18 cellular contexts compared by ENCODE assay signal in the genomic region with DNA sequence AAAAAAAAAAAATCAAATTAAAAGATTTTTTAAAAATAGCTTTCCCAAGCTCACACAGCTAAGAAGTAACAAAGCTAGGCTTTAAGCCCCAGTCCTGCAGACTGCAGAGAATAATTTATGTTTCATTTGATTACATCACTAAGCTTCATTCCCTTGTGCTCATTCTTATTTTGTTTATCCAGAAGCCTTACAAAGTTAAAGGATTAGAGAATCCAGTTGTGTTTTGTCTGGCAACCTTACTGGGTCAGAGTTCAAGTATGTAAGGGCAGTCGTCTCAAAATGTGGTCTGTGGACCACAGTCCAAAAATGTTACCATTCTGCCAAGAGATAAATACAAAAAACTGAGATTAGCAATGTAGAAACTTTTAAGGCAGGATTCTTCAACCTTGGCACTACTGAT. TPM values are rescaled to one million over a fixed set of nuclear protein-coding genes. Genes with fewer than 3 reads are reported as not detected.
A peak's percentile ranks its signal among the peaks of the same experiment; 100 is the strongest.
DNase-seq lines count a peak whose midpoint lies in the region; ATAC-seq, FAIRE-seq and TF ChIP-seq lines count a peak whose summit lies in the region.
"Had no signal": no experiment of that assay in that cellular context is flagged by ENCODE, and none has a peak within 500 bp of the region (broad histone marks: within the 10 kb centered on the region; RNA-seq: fewer than 3 reads in every experiment).

No MANE protein-coding gene starts in this region.

- H3K4me3 ChIP-seq in A549, result no peak overlapping the region
- H3K4me3 ChIP-seq in fibroblast of pulmonary artery (replicated peaks; ENCODE audit: low read depth, low read length), result no peak overlapping the region
- no peak overlapping the region for H3K4me3 ChIP-seq in small intestine (ENCODE audit: low read depth in 1 of 2, low read length in 2 of 2)
- H3K4me3 ChIP-seq: BLaER1 treated with 17β-estradiol and CSF1 and Interleukin-3, amounts not matched to agents 10 nM and 100 nM; HAP-1; testis had no signal

- H3K4me2 ChIP-seq in A549, result peak overlapping the region; percentile 29; the same call in 2 of the 3 replicates

- H3K27me3 Mint-ChIP-seq in activated CD8-positive, alpha-beta T cell treated with anti-CD3 and anti-CD28 coated beads, Interleukin-2, amount 10 ng/mL, durations not matched to agents 7 days and 5 days (ENCODE audit: low read depth), result no peaks in the 10 kb centered on the region

- FAIRE-seq in A549 (lab: Jason Lieb, UNC), result no peak
- no peak for FAIRE-seq in small intestine (lab: Jason Lieb, UNC)
- FAIRE-seq: frontal cortex had no signal

- DNase-seq in A549 (ENCODE audit: low read depth in 1 of 2, low spot score in 1 of 2), result no peak
- DNase-seq in EH (ENCODE audit: low read depth), result peak; percentile 85
- DNase-seq in activated CD8-positive, alpha-beta T cell treated with anti-CD3 and anti-CD28 coated beads, Interleukin-2, amount 10 ng/mL, durations not matched to agents 7 days and 5 days, result no peak
- peak; percentile 67 for DNase-seq in fibroblast of pulmonary artery (ENCODE audit: low read depth)
- no peak for DNase-seq in small intestine
- no peak for DNase-seq in NCI-H146 (lab: John Stamatoyannopoulos, UW)
- DNase-seq in NCI-H1092 (lab: John Stamatoyannopoulos, UW), result no peak
- DNase-seq: activated CD4-positive, alpha-beta T cell treated with anti-CD3 and anti-CD28 coated beads for 1 hour; activated T-cell treated with anti-CD3 and anti-CD28 coated beads, Interleukin-2, amount 50 U/mL, for 4 hours; aorta; DMS53; NCI-H2029; NCI-H69; testis had no signal

- no peak for TF ChIP-seq RAD21 in A549 (conservative IDR thresholded peaks at IDR 0.05 in 1 of 2, IDR thresholded peaks at IDR 0.05 in 1 of 2)

- H3K4me1 Mint-ChIP-seq in activated CD8-positive, alpha-beta T cell treated with anti-CD3 and anti-CD28 coated beads, Interleukin-2, amount 10 ng/mL, durations not matched to agents 7 days and 5 days (ENCODE audit: low read depth), result peaks cover 63% of the 10 kb centered on the region

- no peaks in the 10 kb centered on the region for H3K27me3 ChIP-seq in small intestine (ENCODE audit: control insufficient read depth in 2 of 2, insufficient read depth in 2 of 2, low read length in 2 of 2)
- H3K27me3 ChIP-seq: BLaER1 treated with 17β-estradiol and CSF1 and Interleukin-3, amounts not matched to agents 10 nM and 100 nM; testis had no signal

- H3K27ac Mint-ChIP-seq in activated CD8-positive, alpha-beta T cell treated with anti-CD3 and anti-CD28 coated beads, Interleukin-2, amount 10 ng/mL, durations not matched to agents 7 days and 5 days, result peak overlapping the region; percentile 27

- CTCF ChIA-PET in A549 (lab: Yijun Ruan, JAX), result interaction anchor here (1.1 kb wide), 1 partner anchor 31 kb away, joined by 3 read pairs; no protein-coding TSS in a partner anchor
- CTCF ChIA-PET in activated CD8-positive, alpha-beta T cell treated with anti-CD3 and anti-CD28 coated beads, Interleukin-2, amount 10 ng/mL, durations not matched to agents 7 days and 5 days (lab: Charles Lee), result no interaction called here

- ATAC-seq in A549 (no peak), GM19455 (IDR thresholded peaks at IDR 0.05; ENCODE audit: unreplicated experiment) (no peak)
- ATAC-seq in activated CD8-positive, alpha-beta T cell treated with anti-CD3 and anti-CD28 coated beads, Interleukin-2, amount 10 ng/mL, durations not matched to agents 7 days and 5 days, result no peak
- ATAC-seq: activated T-cell treated with anti-CD3 and anti-CD28 coated beads, Interleukin-2, amount 50 U/mL, for 4 hours had no signal

- H3K36me3 Mint-ChIP-seq in activated CD8-positive, alpha-beta T cell treated with anti-CD3 and anti-CD28 coated beads, Interleukin-2, amount 10 ng/mL, durations not matched to agents 7 days and 5 days (ENCODE audit: low read depth), result peaks cover 5% of the 10 kb centered on the region

- no peak for TF ChIP-seq CTCF in A549 (IDR thresholded peaks at IDR 0.05)
- no peak for TF ChIP-seq CTCF in fibroblast of pulmonary artery (IDR thresholded peaks at IDR 0.05; ENCODE audit: low read length, missing control alignments)

- no peak for TF ChIP-seq EP300 in A549 (IDR thresholded peaks at IDR 0.05)

- no peaks in the 10 kb centered on the region for H3K9me3 Mint-ChIP-seq in activated CD8-positive, alpha-beta T cell treated with anti-CD3 and anti-CD28 coated beads, Interleukin-2, amount 10 ng/mL, durations not matched to agents 7 days and 5 days (ENCODE audit: insufficient read depth)
- H3K9me3 Mint-ChIP-seq: activated T-cell treated with anti-CD3 and anti-CD28 coated beads, Interleukin-2, amount 50 U/mL, for 4 hours had no signal

- H3K4me3 Mint-ChIP-seq in activated CD8-positive, alpha-beta T cell treated with anti-CD3 and anti-CD28 coated beads, Interleukin-2, amount 10 ng/mL, durations not matched to agents 7 days and 5 days, result no peak overlapping the region
- H3K4me3 Mint-ChIP-seq: activated T-cell treated with anti-CD3 and anti-CD28 coated beads, Interleukin-2, amount 50 U/mL, for 4 hours had no signal

- TF ChIP-seq POLR2A in A549 (IDR thresholded peaks at IDR 0.05; ENCODE audit: low read length), result no peak

- no peaks in the 10 kb centered on the region for H3K36me3 ChIP-seq in small intestine (ENCODE audit: control insufficient read depth in 2 of 2, insufficient read depth in 2 of 2, low read length in 2 of 2)
- H3K36me3 ChIP-seq: BLaER1 treated with 17β-estradiol and CSF1 and Interleukin-3, amounts not matched to agents 10 nM and 100 nM; HAP-1 had no signal

- H3K27ac ChIP-seq in A549 (peak overlapping the region; percentile 25 to 31; a peak in 2 of 6 replicates), small intestine (ENCODE audit: low read depth in 1 of 2, low read length in 1 of 2) (no peak overlapping the region)
- H3K27ac ChIP-seq: BLaER1 treated with 17β-estradiol and CSF1 and Interleukin-3, amounts not matched to agents 10 nM and 100 nM; testis had no signal

- 38% methylated on average over 1 of the region's 1 CpG for WGBS in A549 (ENCODE audit: missing lambda C conversion rate)
- 7 to 28% (median 14%) methylated on average over 1 of the region's 1 CpG for WGBS in small intestine, 3 donors

- H3K9me3 ChIP-seq in A549, result no peaks in the 10 kb centered on the region
- H3K9me3 ChIP-seq in small intestine (ENCODE audit: control insufficient read depth, low read depth), result no peaks in the 10 kb centered on the region
- H3K9me3 ChIP-seq: BLaER1 treated with 17β-estradiol and CSF1 and Interleukin-3, amounts not matched to agents 10 nM and 100 nM; HAP-1; testis had no signal

- H3K4me1 ChIP-seq in A549 (peaks cover 26% of the 10 kb centered on the region), small intestine (ENCODE audit: control insufficient read depth in 2 of 2, insufficient read depth in 1 of 2, low read depth in 1 of 2, low read length in 1 of 2) (peaks cover 0 to 2% of the 10 kb centered on the region in 2 donors)

- POLR2A ChIA-PET in A549 (lab: Yijun Ruan, JAX), result no interaction called here
- POLR2A ChIA-PET in activated CD8-positive, alpha-beta T cell treated with anti-CD3 and anti-CD28 coated beads, Interleukin-2, amount 10 ng/mL, durations not matched to agents 7 days and 5 days (lab: Charles Lee), result interaction anchor here (0.7 to 6.7 kb wide), 5 partner anchors 15 to 51 kb away, joined by 3 to 59 read pairs (median 4); partner anchors contain the start of gene EZH2

TF ChIP-seq in A549, 52 proteins besides CTCF, POLR2A, EP300 and RAD21 (continues in another document):
- TF ChIP-seq, protein P1, sequence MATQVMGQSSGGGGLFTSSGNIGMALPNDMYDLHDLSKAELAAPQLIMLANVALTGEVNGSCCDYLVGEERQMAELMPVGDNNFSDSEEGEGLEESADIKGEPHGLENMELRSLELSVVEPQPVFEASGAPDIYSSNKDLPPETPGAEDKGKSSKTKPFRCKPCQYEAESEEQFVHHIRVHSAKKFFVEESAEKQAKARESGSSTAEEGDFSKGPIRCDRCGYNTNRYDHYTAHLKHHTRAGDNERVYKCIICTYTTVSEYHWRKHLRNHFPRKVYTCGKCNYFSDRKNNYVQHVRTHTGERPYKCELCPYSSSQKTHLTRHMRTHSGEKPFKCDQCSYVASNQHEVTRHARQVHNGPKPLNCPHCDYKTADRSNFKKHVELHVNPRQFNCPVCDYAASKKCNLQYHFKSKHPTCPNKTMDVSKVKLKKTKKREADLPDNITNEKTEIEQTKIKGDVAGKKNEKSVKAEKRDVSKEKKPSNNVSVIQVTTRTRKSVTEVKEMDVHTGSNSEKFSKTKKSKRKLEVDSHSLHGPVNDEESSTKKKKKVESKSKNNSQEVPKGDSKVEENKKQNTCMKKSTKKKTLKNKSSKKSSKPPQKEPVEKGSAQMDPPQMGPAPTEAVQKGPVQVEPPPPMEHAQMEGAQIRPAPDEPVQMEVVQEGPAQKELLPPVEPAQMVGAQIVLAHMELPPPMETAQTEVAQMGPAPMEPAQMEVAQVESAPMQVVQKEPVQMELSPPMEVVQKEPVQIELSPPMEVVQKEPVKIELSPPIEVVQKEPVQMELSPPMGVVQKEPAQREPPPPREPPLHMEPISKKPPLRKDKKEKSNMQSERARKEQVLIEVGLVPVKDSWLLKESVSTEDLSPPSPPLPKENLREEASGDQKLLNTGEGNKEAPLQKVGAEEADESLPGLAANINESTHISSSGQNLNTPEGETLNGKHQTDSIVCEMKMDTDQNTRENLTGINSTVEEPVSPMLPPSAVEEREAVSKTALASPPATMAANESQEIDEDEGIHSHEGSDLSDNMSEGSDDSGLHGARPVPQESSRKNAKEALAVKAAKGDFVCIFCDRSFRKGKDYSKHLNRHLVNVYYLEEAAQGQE (IDR thresholded peaks at IDR 0.05), result no peak
- TF ChIP-seq PHF8 (IDR thresholded peaks at IDR 0.05; ENCODE audit: borderline replicate concordance, low read depth), result no peak
- no peak for TF ChIP-seq CEBPB (IDR thresholded peaks at IDR 0.05)
- TF ChIP-seq JUNB (IDR thresholded peaks at IDR 0.05), result no peak
- no peak for TF ChIP-seq MYC (IDR thresholded peaks at IDR 0.05; ENCODE audit: borderline replicate concordance, low read length)
- TF ChIP-seq USF2 (IDR thresholded peaks at IDR 0.05), result no peak
- TF ChIP-seq RARB (CRISPR knock-in tag; IDR thresholded peaks at IDR 0.05), result no peak

RNA-seq across cellular contexts. Expression of gene EZH2, which starts 32.1 kb away (rescaled TPM):
- polyA plus RNA-seq in A549 (2011; rRNA removed) (37.3 and 45.7 TPM in 2 replicates), A549 (2017; fragmentation: RNase III; extraction: RNeasy Plus Mini Kit Qiagen cat#74134 plus additional on column Dnase treatment) (34.4 to 36.6 TPM (median 35.6 TPM) in 3 replicates), small intestine (10 to 100 TPM in 1 of 3 donors, 1 to 10 TPM in 2; 5.4 to 16.2 (median 5.6) TPM)
- polyA plus RNA-seq in A549 (2012; cell fraction: cytosol; rRNA removed), result 20.8 and 21.7 TPM in 2 replicates
- polyA plus RNA-seq in A549 (2012; cell fraction: nucleus; rRNA removed), result 39.9 and 55.8 TPM in 2 replicates
- polyA minus RNA-seq in A549 (2011; rRNA and poly(A)+ RNA removed), result 12.3 and 15.8 TPM in 2 replicates
- total RNA-seq in activated CD8-positive, alpha-beta T cell treated with anti-CD3 and anti-CD28 coated beads, Interleukin-2, amount 10 ng/mL, durations not matched to agents 7 days and 5 days, result 100 to 1,000 TPM; 115 to 118 TPM

Comparison
In these comparisons a context has a peak if more than half of its experiments do, and no peak if none do; other contexts are left out.
1. DNase-seq: peak in EH (single experiment) and fibroblast of pulmonary artery (single experiment); none in A549 (0 of 2), activated CD8-positive, alpha-beta T cell treated with anti-CD3 and anti-CD28 coated beads, Interleukin-2, amount 10 ng/mL, durations not matched to agents 7 days and 5 days (single experiment), small intestine (single experiment), NCI-H146 (single experiment) and NCI-H1092 (single experiment).
2. H3K27ac ChIP-seq: peak in A549 (2 of 2); none in small intestine (0 of 2).